In genomic region chr5:131281133-131281867, GRCh38 we compare ENCODE assay signal across 8 cellular contexts. TPM values are rescaled to one million over a fixed set of nuclear protein-coding genes. Genes with fewer than 3 reads are reported as not detected.
DNase-seq lines count a peak whose midpoint lies in the region; ATAC-seq and TF ChIP-seq lines count a peak whose summit lies in the region.

No MANE protein-coding gene starts in this region.

- H3K9me3 Mint-ChIP-seq in activated CD8-positive, alpha-beta T cell treated with anti-CD3 and anti-CD28 coated beads, Interleukin-2, amount 10 ng/mL, durations not matched to agents 7 days and 5 days (ENCODE audit: insufficient read depth), result no peaks in the 10 kb centered on the region
- peaks cover 0 to 19% (median 0%) of the 10 kb centered on the region in 11 donors for H3K9me3 Mint-ChIP-seq in naive thymus-derived CD4-positive, alpha-beta T cell

- peak; percentile 35 for ATAC-seq in GM18517 (IDR thresholded peaks at IDR 0.05; ENCODE audit: unreplicated experiment)
- peak; percentile 48 for ATAC-seq in HG02885 (IDR thresholded peaks at IDR 0.05; ENCODE audit: poor library complexity, unreplicated experiment)
- ATAC-seq in activated CD8-positive, alpha-beta T cell treated with anti-CD3 and anti-CD28 coated beads, Interleukin-2, amount 10 ng/mL, durations not matched to agents 7 days and 5 days, result peak; percentile 79
- ATAC-seq in naive thymus-derived CD4-positive, alpha-beta T cell, result peak; percentile 91

- peak overlapping the region; percentile 78 for H3K4me3 Mint-ChIP-seq in activated CD8-positive, alpha-beta T cell treated with anti-CD3 and anti-CD28 coated beads, Interleukin-2, amount 10 ng/mL, durations not matched to agents 7 days and 5 days
- H3K4me3 Mint-ChIP-seq in naive thymus-derived CD4-positive, alpha-beta T cell, result peak overlapping the region; percentile 72 to 87 (median 80)

- no peaks in the 10 kb centered on the region for H3K27me3 ChIP-seq in naive thymus-derived CD4-positive, alpha-beta T cell (ENCODE audit: control insufficient read depth in 2 of 2, insufficient read depth in 2 of 2, low read length in 2 of 2)
- H3K27me3 ChIP-seq in BE2C, result no peaks in the 10 kb centered on the region

- peaks cover 71% of the 10 kb centered on the region for H3K36me3 Mint-ChIP-seq in activated CD8-positive, alpha-beta T cell treated with anti-CD3 and anti-CD28 coated beads, Interleukin-2, amount 10 ng/mL, durations not matched to agents 7 days and 5 days (ENCODE audit: low read depth)
- H3K36me3 Mint-ChIP-seq in naive thymus-derived CD4-positive, alpha-beta T cell, result peaks cover 0 to 48% (median 7%) of the 10 kb centered on the region in 5 donors

- H3K27me3 Mint-ChIP-seq in activated CD8-positive, alpha-beta T cell treated with anti-CD3 and anti-CD28 coated beads, Interleukin-2, amount 10 ng/mL, durations not matched to agents 7 days and 5 days (ENCODE audit: low read depth), result no peaks in the 10 kb centered on the region
- H3K27me3 Mint-ChIP-seq in naive thymus-derived CD4-positive, alpha-beta T cell, result peaks cover 0 to 3% (median 0%) of the 10 kb centered on the region in 5 donors

- TF ChIP-seq CTCF in BE2C (IDR thresholded peaks at IDR 0.05; ENCODE audit: low read depth, low read length), result no peak

- DNase-seq in activated CD8-positive, alpha-beta T cell treated with anti-CD3 and anti-CD28 coated beads, Interleukin-2, amount 10 ng/mL, durations not matched to agents 7 days and 5 days, result no peak
- peak in 7 of 9 donors; percentile 74 to 94 (median 89) for DNase-seq in naive thymus-derived CD4-positive, alpha-beta T cell
- DNase-seq in NK-92 treated with Interleukin-12 subunit alpha and Interleukin-12 subunit beta, amount 100 ng/mL, for 24 hours (lab: John Stamatoyannopoulos, UW), result no peak
- no peak for DNase-seq in RKO (ENCODE audit: low spot score)
- no peak for DNase-seq in BE2C
- no peak for DNase-seq in anterior cingulate cortex (lab: John Stamatoyannopoulos, UW)

- intact Hi-C loops in naive thymus-derived CD4-positive, alpha-beta T cell (cut with micrococcal nuclease), result loop anchor here (1.0 to 2.0 kb wide), 12 partner anchors 8 to 116 kb away; partner anchors contain the start of genes CDC42SE2 (in 1 of the 2), HINT1 (in 1 of the 2) and LYRM7 (in 1 of the 2)

- H3K27ac ChIP-seq in naive thymus-derived CD4-positive, alpha-beta T cell (ENCODE audit: low read depth, low read length), result peak overlapping the region; percentile 80

- H3K36me3 ChIP-seq in naive thymus-derived CD4-positive, alpha-beta T cell (ENCODE audit: control insufficient read depth in 2 of 3, insufficient read depth in 3 of 3, low read length in 3 of 3), result peaks cover 0 to 5% (median 0%) of the 10 kb centered on the region in 3 experiments
- H3K36me3 ChIP-seq in BE2C, result no peaks in the 10 kb centered on the region

- POLR2A ChIA-PET in activated CD8-positive, alpha-beta T cell treated with anti-CD3 and anti-CD28 coated beads, Interleukin-2, amount 10 ng/mL, durations not matched to agents 7 days and 5 days (lab: Charles Lee), result interaction anchor here (0.6 to 3.4 kb wide), 20 partner anchors 8 to 133 kb away, joined by 3 to 53 read pairs (median 4); partner anchors contain the start of gene CDC42SE2
- POLR2A ChIA-PET in naive thymus-derived CD4-positive, alpha-beta T cell (lab: Charles Lee), result interaction anchor here (0.6 to 10.7 kb wide), 23 partner anchors 8 to 117 kb away, joined by 3 to 176 read pairs (median 5); partner anchors contain the start of gene CDC42SE2

- H3K4me1 ChIP-seq in naive thymus-derived CD4-positive, alpha-beta T cell (ENCODE audit: control insufficient read depth in 2 of 2, insufficient read depth in 2 of 2, low read length in 2 of 2), result peaks cover 65 to 88% of the 10 kb centered on the region in 2 donors
- H3K4me1 ChIP-seq in BE2C, result no peaks in the 10 kb centered on the region

- H3K4me1 Mint-ChIP-seq in activated CD8-positive, alpha-beta T cell treated with anti-CD3 and anti-CD28 coated beads, Interleukin-2, amount 10 ng/mL, durations not matched to agents 7 days and 5 days (ENCODE audit: low read depth), result peaks cover 86% of the 10 kb centered on the region
- peaks cover 42 to 90% (median 80%) of the 10 kb centered on the region in 7 donors for H3K4me1 Mint-ChIP-seq in naive thymus-derived CD4-positive, alpha-beta T cell

- no peaks in the 10 kb centered on the region for H3K9me3 ChIP-seq in naive thymus-derived CD4-positive, alpha-beta T cell (ENCODE audit: control insufficient read depth in 2 of 3, low read length in 3 of 3)
- H3K9me3 ChIP-seq in BE2C, result no peaks in the 10 kb centered on the region; the same call in 1 of the 2 replicates

- H3K27ac Mint-ChIP-seq in activated CD8-positive, alpha-beta T cell treated with anti-CD3 and anti-CD28 coated beads, Interleukin-2, amount 10 ng/mL, durations not matched to agents 7 days and 5 days, result peak overlapping the region; percentile 85
- H3K27ac Mint-ChIP-seq in naive thymus-derived CD4-positive, alpha-beta T cell, result peak overlapping the region; percentile 82 to 98 (median 94)

- CTCF ChIA-PET in activated CD8-positive, alpha-beta T cell treated with anti-CD3 and anti-CD28 coated beads, Interleukin-2, amount 10 ng/mL, durations not matched to agents 7 days and 5 days (lab: Charles Lee), result interaction anchor here (0.6 to 4.0 kb wide), 6 partner anchors 9 to 121 kb away, joined by 3 to 24 read pairs (median 6); no protein-coding TSS in a partner anchor
- CTCF ChIA-PET in naive thymus-derived CD4-positive, alpha-beta T cell (lab: Charles Lee), result interaction anchor here (0.6 to 2.2 kb wide), 5 partner anchors 8 to 101 kb away, joined by 3 to 9 read pairs (median 5); no protein-coding TSS in a partner anchor

- H3K4me3 ChIP-seq in naive thymus-derived CD4-positive, alpha-beta T cell (ENCODE audit: low read length), result peak overlapping the region; percentile 50
- H3K4me3 ChIP-seq in BE2C (ENCODE audit: low read depth, low read length), result no peak overlapping the region

RNA-seq across cellular contexts. Expression of gene CDC42SE2, which starts 17.4 kb away (rescaled TPM):
- total RNA-seq in activated CD8-positive, alpha-beta T cell treated with anti-CD3 and anti-CD28 coated beads, Interleukin-2, amount 10 ng/mL, durations not matched to agents 7 days and 5 days, result 100 to 1,000 TPM; 115 to 126 TPM
- total RNA-seq in naive thymus-derived CD4-positive, alpha-beta T cell, result 100 to 1,000 TPM; 143 to 265 (median 215) TPM
- polyA plus RNA-seq in naive thymus-derived CD4-positive, alpha-beta T cell, result 100 to 1,000 TPM; 348 to 482 TPM
- 9.1 TPM for polyA plus RNA-seq in BE2C (2012; ENCODE audit: insufficient read depth, insufficient read length, low read depth)

Comparison
In these comparisons a context has a peak if more than half of its experiments do, and no peak if none do; other contexts are left out.
1. ATAC-seq: peak in every context shown above with its lines; median percentile 91 in naive thymus-derived CD4-positive, alpha-beta T cell; 79 in activated CD8-positive, alpha-beta T cell treated with anti-CD3 and anti-CD28 coated beads, Interleukin-2, amount 10 ng/mL, durations not matched to agents 7 days and 5 days; 48 in HG02885; 35 in GM18517.
2. DNase-seq: peak in naive thymus-derived CD4-positive, alpha-beta T cell (7 of 9); none in activated CD8-positive, alpha-beta T cell treated with anti-CD3 and anti-CD28 coated beads, Interleukin-2, amount 10 ng/mL, durations not matched to agents 7 days and 5 days (single experiment), NK-92 treated with Interleukin-12 subunit alpha and Interleukin-12 subunit beta, amount 100 ng/mL, for 24 hours (single experiment), RKO (single experiment), BE2C (single experiment) and anterior cingulate cortex (0 of 58).